9 cellular contexts compared by ENCODE assay signal in the genomic region with DNA sequence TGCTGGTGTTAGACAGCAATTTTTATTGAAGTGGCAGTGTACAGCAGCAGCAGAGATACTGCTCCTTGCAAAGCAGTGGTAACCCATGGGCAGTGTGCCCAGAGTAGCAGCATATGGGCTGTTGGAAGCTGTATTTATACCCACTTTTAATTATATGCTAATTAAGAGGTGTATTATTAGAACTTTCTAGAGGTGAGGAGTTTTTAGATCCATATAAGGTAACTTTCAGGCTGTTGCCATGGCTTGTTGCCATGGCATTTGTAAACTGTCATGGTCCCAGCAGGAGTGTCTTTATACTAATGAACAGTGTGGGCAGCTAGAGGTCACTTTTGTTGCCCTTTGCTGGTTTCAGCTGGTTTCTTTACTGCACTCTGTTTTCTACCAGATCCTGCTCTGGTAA. TPM values are rescaled to one million over a fixed set of nuclear protein-coding genes. Genes with fewer than 3 reads are reported as not detected.
DNase-seq lines count a peak whose midpoint lies in the region; ATAC-seq and TF ChIP-seq lines count a peak whose summit lies in the region.
"Had no signal": no experiment of that assay in that cellular context is flagged by ENCODE, and none has a peak within 500 bp of the region (broad histone marks: within the 10 kb centered on the region; RNA-seq: fewer than 3 reads in every experiment).

No MANE protein-coding gene starts in this region.

- no peak overlapping the region for H3K4me3 Mint-ChIP-seq in stimulated activated memory B cell treated with anti-CD40 and anti-IgM and Interleukin-4, amounts not matched to agents 10 μg/mL and 1 μg/mL and 100 μg/mL, for 72 hours
- no peak overlapping the region for H3K4me3 Mint-ChIP-seq in activated T-helper 1 cell treated with anti-CD3 and anti-CD28 coated beads, Interleukin-12 subunit alpha, Interleukin-12 subunit beta, Interleukin-2, Interleukin-4 antibody, amounts not matched to agents 30 ng/mL and 10 ng/mL and 1 ng/mL, durations not matched to agents 14 hours and 24 hours and 36 hours
- H3K4me3 Mint-ChIP-seq in CD14-positive monocyte: no peak overlapping the region

- H3K27ac Mint-ChIP-seq in stimulated activated memory B cell treated with anti-CD40 and anti-IgM and Interleukin-4, amounts not matched to agents 10 μg/mL and 1 μg/mL and 100 μg/mL, for 72 hours: peak overlapping the region; percentile 4
- no peak overlapping the region for H3K27ac Mint-ChIP-seq in activated T-helper 1 cell treated with anti-CD3 and anti-CD28 coated beads, Interleukin-12 subunit alpha, Interleukin-12 subunit beta, Interleukin-2, Interleukin-4 antibody, amounts not matched to agents 30 ng/mL and 10 ng/mL and 1 ng/mL, durations not matched to agents 14 hours and 24 hours and 36 hours
- H3K27ac Mint-ChIP-seq in CD14-positive monocyte: peak overlapping the region in 1 of 7 donors; percentile 24

- H3K27me3 ChIP-seq in KMS-11 (ENCODE audit: insufficient read depth, low read depth) (no peaks in the 10 kb centered on the region), right cardiac atrium (ENCODE audit: control insufficient read depth, insufficient read depth) (no peaks in the 10 kb centered on the region)

- peaks cover 7% of the 10 kb centered on the region for H3K9me3 Mint-ChIP-seq in stimulated activated memory B cell treated with anti-CD40 and anti-IgM and Interleukin-4, amounts not matched to agents 10 μg/mL and 1 μg/mL and 100 μg/mL, for 72 hours
- peaks cover 24% of the 10 kb centered on the region for H3K9me3 Mint-ChIP-seq in activated T-helper 1 cell treated with anti-CD3 and anti-CD28 coated beads, Interleukin-12 subunit alpha, Interleukin-12 subunit beta, Interleukin-2, Interleukin-4 antibody, amounts not matched to agents 30 ng/mL and 10 ng/mL and 1 ng/mL, durations not matched to agents 14 hours and 24 hours and 36 hours
- peaks cover 0 to 8% (median 3%) of the 10 kb centered on the region in 7 donors for H3K9me3 Mint-ChIP-seq in CD14-positive monocyte

- no peak overlapping the region for H3K9ac ChIP-seq in KMS-11

- intact Hi-C loops in right cardiac atrium (cut with DNase I): no loop called here
- intact Hi-C loops in activated T-helper 1 cell treated with anti-CD3 and anti-CD28 coated beads, Interleukin-12 subunit alpha, Interleukin-12 subunit beta, Interleukin-2, Interleukin-4 antibody, amounts not matched to agents 30 ng/mL and 10 ng/mL and 1 ng/mL, durations not matched to agents 14 hours and 24 hours and 36 hours (cut with micrococcal nuclease): no loop called here
- intact Hi-C loops in CD14-positive monocyte (cut with micrococcal nuclease): loop anchor here in 1 of 2 donors (10.0 kb wide), 2 partner anchors 271 to 669 kb away; a partner anchor contains a TSS

- ATAC-seq in right cardiac atrium (no peak), GM21515 (IDR thresholded peaks at IDR 0.05; ENCODE audit: unreplicated experiment) (no peak), HG03469 (IDR thresholded peaks at IDR 0.05; ENCODE audit: unreplicated experiment) (no peak)
- no peak for ATAC-seq in stimulated activated memory B cell treated with anti-CD40 and anti-IgM and Interleukin-4, amounts not matched to agents 10 μg/mL and 1 μg/mL and 100 μg/mL, for 72 hours

- H2AFZ ChIP-seq in KMS-11 (ENCODE audit: low read depth): peak overlapping the region; percentile 9

- H3K79me2 ChIP-seq in KMS-11 (ENCODE audit: insufficient read depth, low read depth): peaks cover 2% of the 10 kb centered on the region; the same call in 1 of the 2 replicates

- H3K4me2 ChIP-seq in KMS-11: peak overlapping the region; percentile 37; the same call in 1 of the 2 replicates

- H3K27ac ChIP-seq in KMS-11 (peak overlapping the region; percentile 48), VCaP (peak overlapping the region; percentile 93), right cardiac atrium (ENCODE audit: low read length) (no peak overlapping the region)
- H3K27ac ChIP-seq: epithelial cell of prostate had no signal

- H3K4me1 ChIP-seq in KMS-11 (ENCODE audit: low read depth, poor library complexity, severe bottlenecking) (peaks cover 33% of the 10 kb centered on the region), right cardiac atrium (ENCODE audit: control insufficient read depth, insufficient read depth, low read length) (no peaks in the 10 kb centered on the region)

- H3K9me3 ChIP-seq in right cardiac atrium (ENCODE audit: control insufficient read depth, low read length): no peaks in the 10 kb centered on the region

- TF ChIP-seq CTCF in KMS-11 (conservative IDR thresholded peaks at IDR 0.05; ENCODE audit: low read depth, low read length) (no peak), VCaP (conservative IDR thresholded peaks at IDR 0.05) (no peak), CD14-positive monocyte (IDR thresholded peaks at IDR 0.05) (no peak)

- H4K20me1 ChIP-seq in KMS-11 (ENCODE audit: insufficient read depth): no peaks in the 10 kb centered on the region

- H3K36me3 ChIP-seq in KMS-11 (ENCODE audit: insufficient read depth): no peaks in the 10 kb centered on the region

- H3K4me3 ChIP-seq in KMS-11 (IDR thresholded peaks at IDR 0.05; ENCODE audit: insufficient read depth, low read depth, low read length) (no peak overlapping the region), right cardiac atrium (ENCODE audit: low read length) (no peak overlapping the region)

- peaks cover 7% of the 10 kb centered on the region for H3K4me1 Mint-ChIP-seq in stimulated activated memory B cell treated with anti-CD40 and anti-IgM and Interleukin-4, amounts not matched to agents 10 μg/mL and 1 μg/mL and 100 μg/mL, for 72 hours
- H3K4me1 Mint-ChIP-seq in activated T-helper 1 cell treated with anti-CD3 and anti-CD28 coated beads, Interleukin-12 subunit alpha, Interleukin-12 subunit beta, Interleukin-2, Interleukin-4 antibody, amounts not matched to agents 30 ng/mL and 10 ng/mL and 1 ng/mL, durations not matched to agents 14 hours and 24 hours and 36 hours (ENCODE audit: low read depth): peaks cover 28% of the 10 kb centered on the region
- peaks cover 13% of the 10 kb centered on the region for H3K4me1 Mint-ChIP-seq in CD14-positive monocyte

- DNase-seq in right cardiac atrium: peak; percentile 33 to 74 (median 49)
- no peak for DNase-seq in activated T-helper 1 cell treated with anti-CD3 and anti-CD28 coated beads, Interleukin-12 subunit alpha, Interleukin-12 subunit beta, Interleukin-2, Interleukin-4 antibody, amounts not matched to agents 30 ng/mL and 10 ng/mL and 1 ng/mL, durations not matched to agents 14 hours and 24 hours and 36 hours (ENCODE audit: low spot score)
- no peak for DNase-seq in CD14-positive monocyte (ENCODE audit: low spot score)

- H3K27me3 Mint-ChIP-seq in stimulated activated memory B cell treated with anti-CD40 and anti-IgM and Interleukin-4, amounts not matched to agents 10 μg/mL and 1 μg/mL and 100 μg/mL, for 72 hours: no peaks in the 10 kb centered on the region
- H3K27me3 Mint-ChIP-seq in activated T-helper 1 cell treated with anti-CD3 and anti-CD28 coated beads, Interleukin-12 subunit alpha, Interleukin-12 subunit beta, Interleukin-2, Interleukin-4 antibody, amounts not matched to agents 30 ng/mL and 10 ng/mL and 1 ng/mL, durations not matched to agents 14 hours and 24 hours and 36 hours (ENCODE audit: insufficient read depth): no peaks in the 10 kb centered on the region
- peaks cover 0 to under 1% (median 0%) of the 10 kb centered on the region in 3 donors for H3K27me3 Mint-ChIP-seq in CD14-positive monocyte (ENCODE audit: low read depth in 3 of 3)

- peaks cover 10% of the 10 kb centered on the region for H3K36me3 Mint-ChIP-seq in stimulated activated memory B cell treated with anti-CD40 and anti-IgM and Interleukin-4, amounts not matched to agents 10 μg/mL and 1 μg/mL and 100 μg/mL, for 72 hours
- peaks cover 7% of the 10 kb centered on the region for H3K36me3 Mint-ChIP-seq in activated T-helper 1 cell treated with anti-CD3 and anti-CD28 coated beads, Interleukin-12 subunit alpha, Interleukin-12 subunit beta, Interleukin-2, Interleukin-4 antibody, amounts not matched to agents 30 ng/mL and 10 ng/mL and 1 ng/mL, durations not matched to agents 14 hours and 24 hours and 36 hours (ENCODE audit: low read depth)
- no peaks in the 10 kb centered on the region for H3K36me3 Mint-ChIP-seq in CD14-positive monocyte

RNA-seq across cellular contexts. Expression of a gene that starts 3.7 kb away (rescaled TPM):
- 100 to 1,000 TPM in 1 of 4 donors, 10 to 100 TPM in 3; 96.9 to 122 (median 98.0) TPM for total RNA-seq in right cardiac atrium
- polyA plus RNA-seq in right cardiac atrium (37.4 TPM), CD14-positive monocyte (10 to 100 TPM; 49.7 to 74.1 TPM)
- total RNA-seq in activated T-helper 1 cell treated with anti-CD3 and anti-CD28 coated beads, Interleukin-12 subunit alpha, Interleukin-12 subunit beta, Interleukin-2, Interleukin-4 antibody, amounts not matched to agents 30 ng/mL and 10 ng/mL and 1 ng/mL, durations not matched to agents 14 hours and 24 hours and 36 hours: 40.2 and 41.4 TPM in 2 replicates

Comparison
In these comparisons a context has a peak if more than half of its experiments do, and no peak if none do; other contexts are left out.
1. DNase-seq: peak in right cardiac atrium (3 of 3); none in activated T-helper 1 cell treated with anti-CD3 and anti-CD28 coated beads, Interleukin-12 subunit alpha, Interleukin-12 subunit beta, Interleukin-2, Interleukin-4 antibody, amounts not matched to agents 30 ng/mL and 10 ng/mL and 1 ng/mL, durations not matched to agents 14 hours and 24 hours and 36 hours (single experiment) and CD14-positive monocyte (single experiment).